In genomic region chr11:47185305-47186075, GRCh38 we compare ENCODE assay signal across 8 cellular contexts.
A peak's percentile ranks its signal among the peaks of the same experiment; 100 is the strongest.
DNase-seq lines count a peak whose midpoint lies in the region; TF ChIP-seq lines count a peak whose summit lies in the region.

No MANE protein-coding gene starts in this region.

- no CpG with 5 or more reads among the region's 50 CpGs for WGBS in iPS DF 6.9 (ENCODE audit: insufficient coverage, insufficient read length)

- no peak for TF ChIP-seq CTCF in astrocyte of the cerebellum (IDR thresholded peaks at IDR 0.05; ENCODE audit: low read depth, low read length, missing control alignments)
- TF ChIP-seq CTCF in GM10266 (IDR thresholded peaks at IDR 0.05; ENCODE audit: control insufficient read depth, insufficient read depth, low read depth, missing control alignments): no peak

- peak; percentile 9 to 22 for DNase-seq in Kasumi-1 (lab: John Stamatoyannopoulos, UW)
- DNase-seq in astrocyte of the cerebellum (ENCODE audit: low read depth): no peak
- no peak for DNase-seq in iPS DF 6.9 (ENCODE audit: low read depth, low spot score)
- DNase-seq in skeletal muscle cell (ENCODE audit: low read depth): no peak
- DNase-seq in GM10266 (ENCODE audit: extremely low spot score): no peak
- DNase-seq in activated CD4-positive, CD25-positive, alpha-beta regulatory T cell (lab: John Stamatoyannopoulos, UW): no peak
- no peak for DNase-seq in effector CD4-positive, alpha-beta T cell

- in situ Hi-C loops in astrocyte of the cerebellum (cut with HindIII; ENCODE audit: low sequenced_read_pairs): no loop called here

- peak overlapping the region; percentile 54; the same call in 1 of the 2 replicates for H3K4me3 ChIP-seq in GM08714 (ENCODE audit: low read length)
- peak overlapping the region; percentile 62 for H3K4me3 ChIP-seq in astrocyte of the cerebellum (ENCODE audit: low read depth, low read length)
- H3K4me3 ChIP-seq in iPS DF 6.9 (ENCODE audit: low read length): peak overlapping the region; percentile 49
- peak overlapping the region; percentile 72 for H3K4me3 ChIP-seq in skeletal muscle cell (ENCODE audit: low read depth, low read length)

- H3K9me3 ChIP-seq in iPS DF 6.9 (ENCODE audit: control insufficient read depth, insufficient read depth, low read length): no peaks in the 10 kb centered on the region

- H3K27me3 ChIP-seq in iPS DF 6.9 (ENCODE audit: control insufficient read depth, insufficient read depth, low read length): no peaks in the 10 kb centered on the region

- H3K4me1 ChIP-seq in iPS DF 6.9 (ENCODE audit: control insufficient read depth, insufficient read depth, low read length): 0 out of 2 replicates have a peak, but pooled peaks cover 2% of the 10 kb centered on the region

- H3K27ac ChIP-seq in iPS DF 6.9 (ENCODE audit: low read length): no peak overlapping the region

- H3K36me3 ChIP-seq in iPS DF 6.9 (ENCODE audit: control insufficient read depth, insufficient read depth, low read length): 0 out of 2 replicates have a peak, but pooled peaks cover 3% of the 10 kb centered on the region

Comparison
In these comparisons a context has a peak if more than half of its experiments do, and no peak if none do; other contexts are left out.
1. DNase-seq: peak in Kasumi-1 (2 of 2); none in astrocyte of the cerebellum (single experiment), iPS DF 6.9 (single experiment), skeletal muscle cell (single experiment), GM10266 (single experiment), activated CD4-positive, CD25-positive, alpha-beta regulatory T cell (0 of 4) and effector CD4-positive, alpha-beta T cell (single experiment).
2. Peak in every context shown above with its lines, with median percentiles within 50 percentile points of each other: H3K4me3 ChIP-seq.